Comparison of ENCODE assay signal across 8 cellular contexts in genomic region chr6:32113386-32114352, GRCh38. TPM values are rescaled to one million over a fixed set of nuclear protein-coding genes. Genes with fewer than 3 reads are reported as not detected.
DNase-seq lines count a peak whose midpoint lies in the region; ATAC-seq, FAIRE-seq and TF ChIP-seq lines count a peak whose summit lies in the region.

No MANE protein-coding gene starts in this region.

- no peaks in the 10 kb centered on the region for H3K79me2 ChIP-seq in parathyroid adenoma

- H3K4me1 ChIP-seq in adipocyte (ENCODE audit: control insufficient read depth, insufficient read depth, low read length) (peaks cover 54% of the 10 kb centered on the region), parathyroid adenoma (no peaks in the 10 kb centered on the region)

- H3K9me3 ChIP-seq in adipocyte (ENCODE audit: control insufficient read depth, low read length) (no peaks in the 10 kb centered on the region), parathyroid adenoma (ENCODE audit: control insufficient read depth, low read length) (no peaks in the 10 kb centered on the region)

- DNase-seq in GM12891 (ENCODE audit: insufficient read length, low spot score) (no peak), adipocyte (ENCODE audit: low read depth) (peak; percentile 90), cardiac septum (ENCODE audit: low spot score) (peak; percentile 83), activated gamma-delta T cell treated with Interleukin-2 at 50 U/mL for 16 hours (no peak), NCI-H146 (lab: John Stamatoyannopoulos, UW) (no peak)
- no peak for DNase-seq in stimulated activated CD4-positive, alpha-beta T cell treated with anti-CD3 and anti-CD28 coated beads, Interleukin-2, amount 100 ng/mL, for 24 hours

- H3K4me3 ChIP-seq in adipocyte (ENCODE audit: low read length) (no peak overlapping the region), parathyroid adenoma (ENCODE audit: low read depth, low read length) (no peak overlapping the region)

- H3K4me2 ChIP-seq in parathyroid adenoma (ENCODE audit: low read length) = no peak overlapping the region

- FAIRE-seq in GM12891 (lab: Jason Lieb, UNC) = no peak

- H2AFZ ChIP-seq in parathyroid adenoma = no peak overlapping the region

- H3K27me3 ChIP-seq in adipocyte (replicated peaks; ENCODE audit: control insufficient read depth, insufficient read depth, low read length) = no peaks in the 10 kb centered on the region
- H3K27me3 ChIP-seq in parathyroid adenoma (ENCODE audit: control insufficient read depth, insufficient read depth, low read length) = no peaks in the 10 kb centered on the region

- peak; percentile 29 for TF ChIP-seq CTCF in parathyroid adenoma (IDR thresholded peaks at IDR 0.05)

- H3K9ac ChIP-seq in adipocyte (ENCODE audit: low read length) = peak overlapping the region; percentile 60
- H3K9ac ChIP-seq in parathyroid adenoma = no peak overlapping the region

- no peak for ATAC-seq in GM21619 (IDR thresholded peaks at IDR 0.05; ENCODE audit: unreplicated experiment)

- peak overlapping the region; percentile 66 for H3K27ac ChIP-seq in parathyroid adenoma

- TF ChIP-seq POLR2A in GM12891 (IDR thresholded peaks at IDR 0.05; ENCODE audit: low read depth, low read length) = 0 out of 2 replicates have a peak, but pooled peaks have one; percentile 43

- intact Hi-C loops in cardiac septum (cut with DNase I) = no loop called here

- H3K36me3 ChIP-seq in adipocyte (ENCODE audit: control insufficient read depth, insufficient read depth, low read length, severe bottlenecking) (peaks cover 31% of the 10 kb centered on the region), parathyroid adenoma (ENCODE audit: control insufficient read depth, insufficient read depth, low read length) (no peaks in the 10 kb centered on the region)

TF ChIP-seq in GM12891, 5 proteins besides CTCF, POLR2A, EP300 and RAD21:
- TF ChIP-seq POU2F2 (IDR thresholded peaks at IDR 0.05; ENCODE audit: low read depth, low read length) = no peak
- TF ChIP-seq SPI1 (IDR thresholded peaks at IDR 0.05; ENCODE audit: low read depth, low read length) = no peak
- no peak for TF ChIP-seq TAF1 (IDR thresholded peaks at IDR 0.05; ENCODE audit: low read depth, low read length)
- TF ChIP-seq PAX5 (IDR thresholded peaks at IDR 0.05; ENCODE audit: insufficient read depth, low read length, severe bottlenecking) = no peak
- TF ChIP-seq POLR2AphosphoS5 (IDR thresholded peaks at IDR 0.05; ENCODE audit: low read depth, low read length) = no peak; the same call in 1 of the 2 replicates

RNA-seq across cellular contexts. Expression of gene TNXB, which starts 4.5 kb away (rescaled TPM):
- polyA plus RNA-seq in GM12891 (2012; ENCODE audit: low read depth, missing spikeins) = 1.7 TPM
- total RNA-seq in cardiac septum = 59.9 TPM

RNA-seq across cellular contexts. Expression of gene ATF6B, which starts 14.4 kb away (rescaled TPM):
- polyA plus RNA-seq in GM12891 (2012; ENCODE audit: low read depth, missing spikeins) = 57.2 TPM
- total RNA-seq in cardiac septum = 40.8 TPM

RNA-seq across cellular contexts. Expression of gene FKBPL, which starts 16.4 kb away (rescaled TPM):
- polyA plus RNA-seq in GM12891 (2012; ENCODE audit: low read depth, missing spikeins) = 3.8 TPM
- total RNA-seq in cardiac septum = 1.9 TPM

RNA-seq across cellular contexts. Expression of gene PRRT1, which starts 38.1 kb away (rescaled TPM):
- polyA plus RNA-seq in GM12891 (2012; ENCODE audit: low read depth, missing spikeins) = not detected
- total RNA-seq in cardiac septum = 0.83 TPM

RNA-seq across cellular contexts. Expression of gene PPT2, which starts 40.3 kb away (rescaled TPM):
- 4.0 TPM for polyA plus RNA-seq in GM12891 (2012; ENCODE audit: low read depth, missing spikeins)
- 15.6 TPM for total RNA-seq in cardiac septum

Comparison
In these comparisons a context has a peak if more than half of its experiments do, and no peak if none do; other contexts are left out.
1. DNase-seq: peak in adipocyte (single experiment) and cardiac septum (single experiment); none in GM12891 (single experiment), activated gamma-delta T cell treated with Interleukin-2 at 50 U/mL for 16 hours (single experiment), NCI-H146 (single experiment) and stimulated activated CD4-positive, alpha-beta T cell treated with anti-CD3 and anti-CD28 coated beads, Interleukin-2, amount 100 ng/mL, for 24 hours (0 of 2).